ENCODE assay signal across 16 cellular contexts in genomic region chr15:60212536-60212935, GRCh38.
A peak's percentile ranks its signal among the peaks of the same experiment; 100 is the strongest.
DNase-seq lines count a peak whose midpoint lies in the region; ATAC-seq, FAIRE-seq and TF ChIP-seq lines count a peak whose summit lies in the region.
"Had no signal": no experiment of that assay in that cellular context is flagged by ENCODE, and none has a peak within 500 bp of the region (broad histone marks: within the 10 kb centered on the region; RNA-seq: fewer than 3 reads in every experiment).

No MANE protein-coding gene starts in this region.

- no peaks in the 10 kb centered on the region for H3K36me3 ChIP-seq in bronchial epithelial cell (ENCODE audit: control insufficient read depth, insufficient read depth, low read length)
- H3K36me3 ChIP-seq: ovary, transverse colon had no signal

- H3K27ac Mint-ChIP-seq in activated naive CD4-positive, alpha-beta T cell treated with anti-CD3 and anti-CD28 coated beads, Interleukin-2, amount 50 U/mL, for 72 hours, result no peak overlapping the region

- ATAC-seq in HG02852 (IDR thresholded peaks at IDR 0.05; ENCODE audit: unreplicated experiment), result no peak
- no peak for ATAC-seq in activated naive CD4-positive, alpha-beta T cell treated with anti-CD3 and anti-CD28 coated beads, Interleukin-2, amount 50 U/mL, for 72 hours

- FAIRE-seq in bronchial epithelial cell (lab: Jason Lieb, UNC), result no peak

- DNase-seq in NCI-H82 (lab: John Stamatoyannopoulos, UW), result peak; percentile 43
- no peak for DNase-seq in NCI-H82 treated with DMSO at 0.1 percent for 48 hours (lab: John Stamatoyannopoulos, UW; ENCODE audit: unreplicated experiment)
- peak; percentile 90 for DNase-seq in NCI-H226
- peak; percentile 37 for DNase-seq in bronchial epithelial cell (ENCODE audit: low read depth)
- DNase-seq in hepatic stellate cell (ENCODE audit: low spot score), result no peak
- DNase-seq in NAMALWA (ENCODE audit: low spot score), result no peak
- no peak for DNase-seq in activated naive CD4-positive, alpha-beta T cell treated with anti-CD3 and anti-CD28 coated beads, Interleukin-2, amount 50 U/mL, for 72 hours (ENCODE audit: low spot score in 2 of 2)
- DNase-seq: activated CD4-positive, alpha-beta T cell treated with anti-CD3 and anti-CD28 coated beads, Interleukin-2, amount 50 U/mL, for 1 hour; DND-41; hypothalamus; mesenchymal stem cell; NCI-H1417; NCI-H774; ovary; transverse colon had no signal

- no peaks in the 10 kb centered on the region for H3K36me3 Mint-ChIP-seq in activated naive CD4-positive, alpha-beta T cell treated with anti-CD3 and anti-CD28 coated beads, Interleukin-2, amount 50 U/mL, for 72 hours

- TF ChIP-seq CTCF in bronchial epithelial cell (IDR thresholded peaks at IDR 0.05; ENCODE audit: insufficient read depth, low read length, severe bottlenecking), result no peak

- H3K9me3 Mint-ChIP-seq in activated naive CD4-positive, alpha-beta T cell treated with anti-CD3 and anti-CD28 coated beads, Interleukin-2, amount 50 U/mL, for 72 hours, result no peaks in the 10 kb centered on the region

- peaks cover 3% of the 10 kb centered on the region for H3K27me3 ChIP-seq in bronchial epithelial cell (ENCODE audit: control insufficient read depth, insufficient read depth, low read length)
- H3K27me3 ChIP-seq: ovary, transverse colon had no signal

- no peak overlapping the region for H3K4me3 ChIP-seq in bronchial epithelial cell (ENCODE audit: low read depth, low read length)
- H3K4me3 ChIP-seq: ovary, transverse colon had no signal

Comparison
In these comparisons a context has a peak if more than half of its experiments do, and no peak if none do; other contexts are left out.
1. DNase-seq: peak in NCI-H82 (single experiment), NCI-H226 (single experiment) and bronchial epithelial cell (single experiment); none in NCI-H82 treated with DMSO at 0.1 percent for 48 hours (single experiment), hepatic stellate cell (single experiment), NAMALWA (single experiment) and activated naive CD4-positive, alpha-beta T cell treated with anti-CD3 and anti-CD28 coated beads, Interleukin-2, amount 50 U/mL, for 72 hours (0 of 2).